In genomic region chr11:112024178-112024777, GRCh38 we compare ENCODE assay signal across 8 cellular contexts. TPM values are rescaled to one million over a fixed set of nuclear protein-coding genes. Genes with fewer than 3 reads are reported as not detected.
DNase-seq lines count a peak whose midpoint lies in the region; ATAC-seq and TF ChIP-seq lines count a peak whose summit lies in the region.

No MANE protein-coding gene starts in this region.

- H3K27ac ChIP-seq in Karpas-422 (ENCODE audit: low read length), result peak overlapping the region; percentile 94
- peak overlapping the region; percentile 82 to 94 (median 91) for H3K27ac ChIP-seq in adrenal gland
- peak overlapping the region; percentile 82 to 96 (median 93) for H3K27ac ChIP-seq in stomach

- H4K20me1 ChIP-seq in Karpas-422 (ENCODE audit: insufficient read depth, low read depth, low read length), result no peaks in the 10 kb centered on the region

- peaks cover 8 to 12% (median 8%) of the 10 kb centered on the region in 3 donors for H3K27me3 Mint-ChIP-seq in immature natural killer cell (ENCODE audit: low read depth in 3 of 3)

- TF ChIP-seq POLR2A in adrenal gland (IDR thresholded peaks at IDR 0.05) (no peak), stomach (IDR thresholded peaks at IDR 0.05) (no peak)

- DNase-seq in GF-D8 (lab: John Stamatoyannopoulos, UW) (peak; percentile 93), Karpas-422 (peak; percentile 78), adrenal gland (no peak), immature natural killer cell (peak; percentile 5 to 8 (median 6)), stomach (no peak), SK-N-DZ (ENCODE audit: low spot score) (no peak), GM03348 (ENCODE audit: low spot score) (no peak)

- TF ChIP-seq EP300 in stomach (IDR thresholded peaks at IDR 0.05), result no peak

- WGBS in adrenal gland, 4 donors, result 29 to 36% (median 32%) methylated on average over 10 of the region's 10 CpGs
- 11 to 20% (median 14%) methylated on average over 10 of the region's 10 CpGs for WGBS in stomach, 5 donors

- H3K27ac Mint-ChIP-seq in immature natural killer cell, result peak overlapping the region; percentile 92 to 98 (median 96)

- H3K36me3 Mint-ChIP-seq in immature natural killer cell, result peaks cover 4 to 6% (median 6%) of the 10 kb centered on the region in 3 donors

- H3K36me3 ChIP-seq in Karpas-422 (ENCODE audit: insufficient read depth, low read length), result no peaks in the 10 kb centered on the region
- peaks cover 0 to 30% of the 10 kb centered on the region in 2 donors for H3K36me3 ChIP-seq in adrenal gland (replicated peaks in 1 of 2)
- peaks cover 18 to 41% (median 36%) of the 10 kb centered on the region in 4 donors for H3K36me3 ChIP-seq in stomach

- no peaks in the 10 kb centered on the region for H3K9me3 Mint-ChIP-seq in immature natural killer cell

- ATAC-seq in GM21515 (IDR thresholded peaks at IDR 0.05; ENCODE audit: unreplicated experiment), result peak; percentile 48

- peak overlapping the region; percentile 96 to 100 (median 99) for H3K4me3 Mint-ChIP-seq in immature natural killer cell

- H3K27me3 ChIP-seq in Karpas-422 (ENCODE audit: low read length), result no peaks in the 10 kb centered on the region
- no peaks in the 10 kb centered on the region for H3K27me3 ChIP-seq in adrenal gland
- H3K27me3 ChIP-seq in stomach, result no peaks in the 10 kb centered on the region

- H3K4me3 ChIP-seq in Karpas-422 (ENCODE audit: low read length), result peak overlapping the region; percentile 95
- H3K4me3 ChIP-seq in adrenal gland, result peak overlapping the region in 3 of 4 donors; percentile 36 to 80 (median 75)
- peak overlapping the region; percentile 76 to 94 (median 83) for H3K4me3 ChIP-seq in stomach

- TF ChIP-seq CTCF in adrenal gland (IDR thresholded peaks at IDR 0.05) (no peak), stomach (IDR thresholded peaks at IDR 0.05) (no peak)

- peaks cover 12% of the 10 kb centered on the region for H3K79me2 ChIP-seq in Karpas-422 (ENCODE audit: low read length)

- H3K4me1 Mint-ChIP-seq in immature natural killer cell, result peaks cover 22 to 34% of the 10 kb centered on the region in 2 donors

- peak overlapping the region; percentile 89 for H3K9ac ChIP-seq in Karpas-422 (ENCODE audit: low read length)

- H2AFZ ChIP-seq in Karpas-422 (ENCODE audit: low read length), result peak overlapping the region; percentile 74; the same call in 1 of the 2 replicates

- intact Hi-C loops in adrenal gland (cut with DNase I) (no loop called here), stomach (cut with DNase I; ENCODE audit: low total_unique reads) (no loop called here)

- peak overlapping the region; percentile 94 for H3K4me2 ChIP-seq in Karpas-422 (ENCODE audit: low read depth, low read length, poor library complexity, severe bottlenecking)

- H3K9me3 ChIP-seq in Karpas-422 (ENCODE audit: low read length), result no peaks in the 10 kb centered on the region
- no peaks in the 10 kb centered on the region for H3K9me3 ChIP-seq in adrenal gland (replicated peaks in 1 of 3)
- no peaks in the 10 kb centered on the region for H3K9me3 ChIP-seq in stomach

- no peaks in the 10 kb centered on the region for H3K9me2 ChIP-seq in Karpas-422 (replicated peaks; ENCODE audit: insufficient read depth, low read length)

- H3K4me1 ChIP-seq in Karpas-422 (ENCODE audit: low read length) (peaks cover 21% of the 10 kb centered on the region), adrenal gland (replicated peaks in 1 of 2) (peaks cover 0 to 15% of the 10 kb centered on the region in 2 donors), stomach (peaks cover 10 to 37% (median 22%) of the 10 kb centered on the region in 4 donors)

RNA-seq across cellular contexts. Expression of gene DLAT, which starts 0.9 kb away (rescaled TPM):
- total RNA-seq in Karpas-422 (2014; rRNA removed; shearing (Covaris generic); ENCODE audit: low replicate concordance), result 26.1 and 39.8 TPM in 2 replicates
- total RNA-seq in adrenal gland, result 10 to 100 TPM; 18.9 to 46.4 (median 28.6) TPM
- 10 to 100 TPM in 1 of 3 donors, 1 to 10 TPM in 2; 7.6 to 75.3 (median 8.1) TPM for polyA plus RNA-seq in adrenal gland
- 10 to 100 TPM; 13.6 to 21.5 (median 20.7) TPM for polyA plus RNA-seq in immature natural killer cell
- total RNA-seq in stomach, result 10 to 100 TPM in 4 of 5 donors, 1 to 10 TPM in 1; 1.2 to 36.5 (median 13.9) TPM
- polyA plus RNA-seq in stomach, result 10 to 100 TPM; 10.2 to 17.5 (median 14.7) TPM
- polyA plus RNA-seq in SK-N-DZ (2014; cell fraction: cytosol; rRNA removed), result 36.9 and 38.3 TPM in 2 replicates
- 18.2 and 20.4 TPM in 2 replicates for polyA plus RNA-seq in SK-N-DZ (2014; cell fraction: nucleus; rRNA removed)

RNA-seq across cellular contexts. Expression of gene PIH1D2, which starts 49.5 kb away (rescaled TPM):
- 1.3 and 1.4 TPM in 2 replicates for total RNA-seq in Karpas-422 (2014; rRNA removed; shearing (Covaris generic); ENCODE audit: low replicate concordance)
- total RNA-seq in adrenal gland, result 1 to 10 TPM in 7 of 8 donors, under 1 TPM in 1; 0.91 to 3.7 (median 2.2) TPM
- polyA plus RNA-seq in adrenal gland, result 1 to 10 TPM; 2.1 to 3.3 (median 2.2) TPM
- polyA plus RNA-seq in immature natural killer cell, result not detected
- total RNA-seq in stomach, result 10 to 100 TPM in 1 of 5 donors, 1 to 10 TPM in 1, under 1 TPM in 1, not detected in 2; 0.55 to 12.5 (median 3.3) TPM
- 1 to 10 TPM; 1.6 to 4.4 (median 2.9) TPM for polyA plus RNA-seq in stomach
- polyA plus RNA-seq in SK-N-DZ (2014; cell fraction: cytosol; rRNA removed), result 1.1 and 3.4 TPM in 2 replicates
- polyA plus RNA-seq in SK-N-DZ (2014; cell fraction: nucleus; rRNA removed), result 2.7 and 5.8 TPM in 2 replicates

RNA-seq across cellular contexts. Expression of gene NKAPD1, which starts 49.8 kb away (rescaled TPM):
- 11.5 and 11.7 TPM in 2 replicates for total RNA-seq in Karpas-422 (2014; rRNA removed; shearing (Covaris generic); ENCODE audit: low replicate concordance)
- total RNA-seq in adrenal gland (10 to 100 TPM in 7 of 8 donors, 1 to 10 TPM in 1; 9.8 to 40.5 (median 16.5) TPM), stomach (10 to 100 TPM in 4 of 5 donors, 1 to 10 TPM in 1; 8.7 to 26.1 (median 23.5) TPM)
- polyA plus RNA-seq in adrenal gland (10 to 100 TPM in 2 of 3 donors, 1 to 10 TPM in 1; 9.8 to 34.5 (median 10.3) TPM), immature natural killer cell (10 to 100 TPM in 2 of 3 donors, 1 to 10 TPM in 1; 5.9 to 13.7 (median 11.4) TPM), stomach (10 to 100 TPM; 11.1 to 16.8 (median 14.3) TPM)
- polyA plus RNA-seq in SK-N-DZ (2014; cell fraction: cytosol; rRNA removed), result 16.6 and 18.8 TPM in 2 replicates
- 9.9 and 12.8 TPM in 2 replicates for polyA plus RNA-seq in SK-N-DZ (2014; cell fraction: nucleus; rRNA removed)

Comparison
In these comparisons a context has a peak if more than half of its experiments do, and no peak if none do; other contexts are left out.
1. DNase-seq: peak in GF-D8 (single experiment), Karpas-422 (single experiment) and immature natural killer cell (3 of 3); none in adrenal gland (0 of 7), stomach (single experiment), SK-N-DZ (single experiment) and GM03348 (single experiment).
2. Peak in every context shown above with its lines, with median percentiles within 50 percentile points of each other: H3K27ac ChIP-seq and H3K4me3 ChIP-seq.